Comparison of ENCODE assay signal across 16 cellular contexts in the genomic region with DNA sequence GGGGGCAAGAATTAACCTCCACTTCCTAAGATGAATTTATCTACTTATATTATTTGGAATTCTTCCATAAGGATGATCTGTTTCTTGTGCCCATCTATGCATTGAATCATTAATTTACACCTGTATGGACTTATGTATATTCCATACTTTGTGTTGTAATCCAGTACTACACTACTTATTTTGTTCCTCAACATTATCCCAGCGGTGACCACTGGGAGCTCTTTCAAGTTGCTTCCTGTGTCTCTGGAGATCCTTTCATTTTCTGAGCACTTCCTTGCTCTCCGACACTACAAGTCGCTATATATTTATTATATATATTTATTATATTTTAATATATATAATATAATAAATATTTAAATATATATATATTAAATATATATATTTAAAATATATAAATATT. TPM values are rescaled to one million over a fixed set of nuclear protein-coding genes. Genes with fewer than 3 reads are reported as not detected.
DNase-seq lines count a peak whose midpoint lies in the region; ATAC-seq and TF ChIP-seq lines count a peak whose summit lies in the region.
"Had no signal": no experiment of that assay in that cellular context is flagged by ENCODE, and none has a peak within 500 bp of the region (broad histone marks: within the 10 kb centered on the region; RNA-seq: fewer than 3 reads in every experiment).

No MANE protein-coding gene starts in this region.

- no peaks in the 10 kb centered on the region for H3K36me3 ChIP-seq in neural progenitor cell
- H3K36me3 ChIP-seq: upper lobe of left lung had no signal

- no peak overlapping the region for H2AFZ ChIP-seq in neural progenitor cell (replicated peaks)

- H3K4me1 Mint-ChIP-seq in neural progenitor cell, result peaks cover 34% of the 10 kb centered on the region
- peaks cover 5% of the 10 kb centered on the region for H3K4me1 Mint-ChIP-seq in activated T-cell treated with anti-CD3 and anti-CD28 coated beads, Interleukin-2, amount 50 U/mL, for 4 hours (ENCODE audit: low read depth)

- no peaks in the 10 kb centered on the region for H3K9me3 ChIP-seq in neural progenitor cell (ENCODE audit: low read depth)
- H3K9me3 ChIP-seq: upper lobe of left lung had no signal

- DNase-seq in NCI-H146 (lab: John Stamatoyannopoulos, UW), result peak; percentile 14
- no peak for DNase-seq in NCI-H146 treated with DMSO at 0.1 percent for 48 hours (lab: John Stamatoyannopoulos, UW; ENCODE audit: unreplicated experiment)
- peak; percentile 27 for DNase-seq in LHCN-M2 (ENCODE audit: low read depth)
- DNase-seq in cardiac fibroblast (ENCODE audit: low read depth in 2 of 2), result peak; percentile 11 to 21
- DNase-seq in neural progenitor cell (ENCODE audit: low spot score), result no peak
- no peak for DNase-seq in Ammon's horn (ENCODE audit: low spot score)
- DNase-seq in activated T-cell treated with anti-CD3 and anti-CD28 coated beads, Interleukin-2, amount 50 U/mL, for 4 hours, result no peak
- DNase-seq: activated B cell treated with CpG ODN at 0.5 μM for 24 hours; activated naive CD4-positive, alpha-beta T cell; Calu3; Karpas-422; midbrain; NCI-H2081 treated with DMSO at 0.1 percent for 48 hours; upper lobe of left lung had no signal

- no peaks in the 10 kb centered on the region for H3K9me3 Mint-ChIP-seq in neural progenitor cell
- H3K9me3 Mint-ChIP-seq in activated T-cell treated with anti-CD3 and anti-CD28 coated beads, Interleukin-2, amount 50 U/mL, for 4 hours, result no peaks in the 10 kb centered on the region
- H3K9me3 Mint-ChIP-seq: activated B cell treated with CpG ODN at 0.5 μM for 24 hours; stimulated activated memory B cell treated with anti-CD40 and anti-IgM and Interleukin-4, amounts not matched to agents 10 μg/mL and 1 μg/mL and 100 μg/mL, for 72 hours had no signal

- TF ChIP-seq CTCF in cardiac fibroblast (IDR thresholded peaks at IDR 0.05; ENCODE audit: low read depth, low read length) (peak; percentile 19), neural progenitor cell (IDR thresholded peaks at IDR 0.05) (peak; percentile 27)

- H3K27me3 ChIP-seq in neural progenitor cell, result peaks cover 5% of the 10 kb centered on the region
- H3K27me3 ChIP-seq: upper lobe of left lung had no signal

- H3K27me3 Mint-ChIP-seq in neural progenitor cell (ENCODE audit: insufficient read depth, low read depth), result peaks cover 7% of the 10 kb centered on the region
- H3K27me3 Mint-ChIP-seq in activated T-cell treated with anti-CD3 and anti-CD28 coated beads, Interleukin-2, amount 50 U/mL, for 4 hours (ENCODE audit: low read depth), result peaks cover 18% of the 10 kb centered on the region

- no peak overlapping the region for H3K27ac Mint-ChIP-seq in neural progenitor cell
- H3K27ac Mint-ChIP-seq: activated B cell treated with CpG ODN at 0.5 μM for 24 hours; stimulated activated memory B cell treated with anti-CD40 and anti-IgM and Interleukin-4, amounts not matched to agents 10 μg/mL and 1 μg/mL and 100 μg/mL, for 72 hours had no signal

- H3K4me3 ChIP-seq in cardiac fibroblast (replicated peaks in 1 of 2; ENCODE audit: low read depth in 2 of 2, low read length in 2 of 2) (no peak overlapping the region), neural progenitor cell (no peak overlapping the region)
- H3K4me3 ChIP-seq: upper lobe of left lung had no signal

- H3K79me2 ChIP-seq in neural progenitor cell (ENCODE audit: low read depth), result no peaks in the 10 kb centered on the region

- no peaks in the 10 kb centered on the region for H4K20me1 ChIP-seq in neural progenitor cell (ENCODE audit: low read depth)

- peaks cover 8% of the 10 kb centered on the region for H3F3A ChIP-seq in neural progenitor cell (ENCODE audit: low read depth)

- no peaks in the 10 kb centered on the region for H3K36me3 Mint-ChIP-seq in neural progenitor cell
- H3K36me3 Mint-ChIP-seq in activated T-cell treated with anti-CD3 and anti-CD28 coated beads, Interleukin-2, amount 50 U/mL, for 4 hours (ENCODE audit: insufficient read depth), result no peaks in the 10 kb centered on the region
- H3K36me3 Mint-ChIP-seq: stimulated activated memory B cell treated with anti-CD40 and anti-IgM and Interleukin-4, amounts not matched to agents 10 μg/mL and 1 μg/mL and 100 μg/mL, for 72 hours had no signal

- no peak overlapping the region for H3K27ac ChIP-seq in neural progenitor cell
- H3K27ac ChIP-seq: upper lobe of left lung had no signal

- H3K4me1 ChIP-seq in neural progenitor cell, result peaks cover 4% of the 10 kb centered on the region

- H3K4me3 Mint-ChIP-seq in neural progenitor cell, result no peak overlapping the region
- no peak overlapping the region for H3K4me3 Mint-ChIP-seq in activated T-cell treated with anti-CD3 and anti-CD28 coated beads, Interleukin-2, amount 50 U/mL, for 4 hours
- H3K4me3 Mint-ChIP-seq: activated B cell treated with CpG ODN at 0.5 μM for 24 hours; stimulated activated memory B cell treated with anti-CD40 and anti-IgM and Interleukin-4, amounts not matched to agents 10 μg/mL and 1 μg/mL and 100 μg/mL, for 72 hours had no signal

- no peak overlapping the region for H3K4me2 ChIP-seq in neural progenitor cell

- H3K9ac ChIP-seq in neural progenitor cell, result no peak overlapping the region

- ATAC-seq in GM18498 (IDR thresholded peaks at IDR 0.05; ENCODE audit: unreplicated experiment), result no peak
- no peak for ATAC-seq in activated T-cell treated with anti-CD3 and anti-CD28 coated beads, Interleukin-2, amount 50 U/mL, for 4 hours
- ATAC-seq: stimulated activated memory B cell treated with anti-CD40 and anti-IgM and Interleukin-4, amounts not matched to agents 10 μg/mL and 1 μg/mL and 100 μg/mL, for 72 hours had no signal

RNA-seq across cellular contexts. Expression of a gene that starts 54.9 kb away (rescaled TPM):
- total RNA-seq in LHCN-M2 (2014; rRNA removed), result 7.2 and 7.4 TPM in 2 replicates
- polyA plus RNA-seq in LHCN-M2 (2012), result 4.8 TPM
- 9.3 and 14.2 TPM in 2 replicates for total RNA-seq in neural progenitor cell (ENCODE audit: low replicate concordance)
- under 1 TPM; 0.23 to 0.46 (median 0.45) TPM for total RNA-seq in activated T-cell treated with anti-CD3 and anti-CD28 coated beads, Interleukin-2, amount 50 U/mL, for 4 hours

Comparison
In these comparisons a context has a peak if more than half of its experiments do, and no peak if none do; other contexts are left out.
1. DNase-seq: peak in NCI-H146 (single experiment), LHCN-M2 (single experiment) and cardiac fibroblast (2 of 2); none in NCI-H146 treated with DMSO at 0.1 percent for 48 hours (single experiment), neural progenitor cell (single experiment), Ammon's horn (single experiment) and activated T-cell treated with anti-CD3 and anti-CD28 coated beads, Interleukin-2, amount 50 U/mL, for 4 hours (single experiment).